In genomic region chr6:149316740-149317655, GRCh38 we compare ENCODE assay signal across 8 cellular contexts. TPM values are rescaled to one million over a fixed set of nuclear protein-coding genes. Genes with fewer than 3 reads are reported as not detected.
DNase-seq lines count a peak whose midpoint lies in the region; ATAC-seq and TF ChIP-seq lines count a peak whose summit lies in the region.

No MANE protein-coding gene starts in this region.

- H3K27ac ChIP-seq in aorta (ENCODE audit: low read depth in 1 of 2, low read length in 2 of 2) = peak overlapping the region; percentile 82 to 90

- H3K27me3 ChIP-seq in aorta (ENCODE audit: control insufficient read depth in 1 of 2, insufficient read depth in 2 of 2, low read length in 1 of 2) = peaks cover 0 to 1% of the 10 kb centered on the region in 2 donors

- DNase-seq in NCI-H146 (lab: John Stamatoyannopoulos, UW) = peak; percentile 98
- peak; percentile 77 to 98 (median 88) for DNase-seq in T-helper 2 cell
- DNase-seq in anterior cingulate cortex (lab: John Stamatoyannopoulos, UW) = peak; percentile 47 to 92 (median 81)
- DNase-seq in hepatic stellate cell (ENCODE audit: low spot score) = peak; percentile 81
- peak; percentile 63 for DNase-seq in renal cortical epithelial cell (ENCODE audit: low read depth)
- DNase-seq in aorta = peak; percentile 94 to 97

- peak overlapping the region; percentile 63 to 100 for H3K4me3 ChIP-seq in aorta (ENCODE audit: low read length in 2 of 2)

- WGBS in aorta, 2 donors = 0% methylated on average over 49 to 96 of the region's 96 CpGs

- peak; percentile 64 for TF ChIP-seq POLR2A in GM15510 (IDR thresholded peaks at IDR 0.05; ENCODE audit: borderline replicate concordance, extremely low read depth, insufficient read length)

- ATAC-seq in HG02852 (IDR thresholded peaks at IDR 0.05; ENCODE audit: unreplicated experiment) (peak; percentile 78), aorta (ENCODE audit: low FRiP score) (peak; percentile 95)

- intact Hi-C loops in aorta (cut with DNase I) = loop anchor here in 1 of 2 donors (5.0 to 10.0 kb wide), 2 partner anchors 105 to 232 kb away; no protein-coding TSS in a partner anchor

- no peaks in the 10 kb centered on the region for H3K9me3 ChIP-seq in aorta (ENCODE audit: control insufficient read depth, low read length)

- H3K4me1 ChIP-seq in aorta (ENCODE audit: control insufficient read depth in 1 of 2, insufficient read depth in 2 of 2, low read length in 2 of 2) = peaks cover 0 to 2% of the 10 kb centered on the region in 2 donors

- no peaks in the 10 kb centered on the region for H3K36me3 ChIP-seq in aorta (ENCODE audit: control insufficient read depth in 1 of 2, insufficient read depth in 2 of 2, low read length in 1 of 2)

RNA-seq across cellular contexts. Expression of gene TAB2, which starts 0.5 kb away (rescaled TPM):
- total RNA-seq in renal cortical epithelial cell (24.7 and 104 TPM in 2 replicates), aorta (10 to 100 TPM; 68.1 to 68.6 TPM)
- 10 to 100 TPM; 22.2 to 49.6 TPM for polyA plus RNA-seq in aorta

Comparison
In these comparisons a context has a peak if more than half of its experiments do, and no peak if none do; other contexts are left out.
1. Peak in every context shown above with its lines: DNase-seq, ATAC-seq, H3K4me3 ChIP-seq and H3K27ac ChIP-seq.